31 cellular contexts compared by ENCODE assay signal in the genomic region with DNA sequence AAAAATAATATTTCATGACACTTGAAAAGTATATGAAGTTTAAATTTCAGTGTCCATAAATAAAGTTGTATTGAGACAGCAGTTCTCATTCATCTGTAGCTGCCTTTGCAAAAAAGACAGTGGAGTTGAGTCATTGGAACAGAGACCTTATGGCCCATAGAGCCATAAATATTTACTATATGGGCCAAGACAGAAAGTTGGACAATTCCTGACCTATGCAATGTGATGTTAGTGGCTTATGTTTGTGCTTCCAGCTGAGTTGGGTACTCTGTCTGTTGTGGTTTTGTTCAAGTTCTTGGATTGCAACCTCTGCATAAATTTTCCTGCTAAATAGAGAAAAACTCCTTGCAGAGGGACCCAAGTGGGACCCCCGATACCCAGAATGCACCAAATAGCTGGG.
"Had no signal": no experiment of that assay in that cellular context is flagged by ENCODE, and none has a peak within 500 bp of the region (broad histone marks: within the 10 kb centered on the region; RNA-seq: fewer than 3 reads in every experiment).

No MANE protein-coding gene starts in this region.

- H3K27ac Mint-ChIP-seq: activated CD4-positive, alpha-beta T cell treated with anti-CD3 and anti-CD28 coated beads, Interleukin-2, amount 10 ng/mL, durations not matched to agents 24 days and 14 days; activated CD8-positive, alpha-beta T cell treated with anti-CD3 and anti-CD28 coated beads, Interleukin-2, amount 10 ng/mL, durations not matched to agents 7 days and 5 days; activated naive CD8-positive, alpha-beta T cell treated with anti-CD3 and anti-CD28 coated beads for 36 hours; activated T-cell treated with anti-CD3 and anti-CD28 coated beads, Interleukin-2, amount 50 U/mL, for 24 hours; activated T-helper 1 cell treated with anti-CD3 and anti-CD28 coated beads, Interleukin-12 subunit alpha, Interleukin-12 subunit beta, Interleukin-2, Interleukin-4 antibody, amounts not matched to agents 30 ng/mL and 10 ng/mL and 1 ng/mL, durations not matched to agents 14 hours and 24 hours and 36 hours; T-helper 1 cell treated with Interleukin-12 subunit alpha and Interleukin-12 subunit beta and Interleukin-4 antibody, amounts not matched to agents 30 μg/mL and 1 μg/mL, for 36 hours; T-helper 2 cell treated with Interferon-gamma antibody and Interleukin-4, amounts not matched to agents 5 μg/mL and 100 μg/mL, for 36 hours had no signal

- DNase-seq: activated CD4-positive, alpha-beta T cell treated with anti-CD3 and anti-CD28 coated beads, Interleukin-2, amount 10 ng/mL, durations not matched to agents 24 days and 14 days; activated CD4-positive, alpha-beta T cell treated with anti-CD3 and anti-CD28 coated beads, Interleukin-2, amount 50 U/mL, for 4 hours; activated CD8-positive, alpha-beta T cell treated with anti-CD3 and anti-CD28 coated beads, Interleukin-2, amount 10 ng/mL, durations not matched to agents 7 days and 5 days; activated effector memory CD4-positive, alpha-beta T cell treated with Interleukin-2 at 50 U/mL for 16 hours; activated naive CD4-positive, alpha-beta T cell treated with anti-CD3 and anti-CD28 coated beads, Interleukin-2, amount 50 U/mL, for 16 hours; activated naive CD8-positive, alpha-beta T cell treated with anti-CD3 and anti-CD28 coated beads for 36 hours; amniotic stem cell; aorta; caudate nucleus; cerebellar nuclear complex; Kasumi-1; KG1; MG63; NCI-H1048; NCI-H1105 treated with DMSO at 0.1 percent for 48 hours; NCI-H1436; NCI-H1694 treated with DMSO at 0.1 percent for 48 hours; NCI-H2029; NCI-H345; NCI-H524 treated with DMSO at 0.1 percent for 48 hours; NCI-H748 treated with DMSO at 0.1 percent for 48 hours; OCI-M1; SHP77 had no signal

- H3K36me3 ChIP-seq: MG63, SJCRH30 had no signal

- H3K4me3 ChIP-seq: MG63, SJCRH30, SK-N-MC had no signal

- H3K36me3 Mint-ChIP-seq: activated naive CD8-positive, alpha-beta T cell treated with anti-CD3 and anti-CD28 coated beads for 36 hours had no signal

- ATAC-seq: activated CD8-positive, alpha-beta T cell treated with anti-CD3 and anti-CD28 coated beads, Interleukin-2, amount 10 ng/mL, durations not matched to agents 7 days and 5 days; Panc1 had no signal

- H3K27ac ChIP-seq: SK-N-MC had no signal

- H3K4me3 Mint-ChIP-seq: activated CD4-positive, alpha-beta T cell treated with anti-CD3 and anti-CD28 coated beads, Interleukin-2, amount 10 ng/mL, durations not matched to agents 24 days and 14 days; activated CD8-positive, alpha-beta T cell treated with anti-CD3 and anti-CD28 coated beads, Interleukin-2, amount 10 ng/mL, durations not matched to agents 7 days and 5 days; activated naive CD8-positive, alpha-beta T cell treated with anti-CD3 and anti-CD28 coated beads for 36 hours; activated T-cell treated with anti-CD3 and anti-CD28 coated beads, Interleukin-2, amount 50 U/mL, for 24 hours; activated T-helper 1 cell treated with anti-CD3 and anti-CD28 coated beads, Interleukin-12 subunit alpha, Interleukin-12 subunit beta, Interleukin-2, Interleukin-4 antibody, amounts not matched to agents 30 ng/mL and 10 ng/mL and 1 ng/mL, durations not matched to agents 14 hours and 24 hours and 36 hours; brain; T-helper 1 cell treated with Interleukin-12 subunit alpha and Interleukin-12 subunit beta and Interleukin-4 antibody, amounts not matched to agents 30 μg/mL and 1 μg/mL, for 36 hours; T-helper 2 cell treated with Interferon-gamma antibody and Interleukin-4, amounts not matched to agents 5 μg/mL and 100 μg/mL, for 36 hours had no signal

- H3K27me3 ChIP-seq: MG63 had no signal
